In the genomic region with DNA sequence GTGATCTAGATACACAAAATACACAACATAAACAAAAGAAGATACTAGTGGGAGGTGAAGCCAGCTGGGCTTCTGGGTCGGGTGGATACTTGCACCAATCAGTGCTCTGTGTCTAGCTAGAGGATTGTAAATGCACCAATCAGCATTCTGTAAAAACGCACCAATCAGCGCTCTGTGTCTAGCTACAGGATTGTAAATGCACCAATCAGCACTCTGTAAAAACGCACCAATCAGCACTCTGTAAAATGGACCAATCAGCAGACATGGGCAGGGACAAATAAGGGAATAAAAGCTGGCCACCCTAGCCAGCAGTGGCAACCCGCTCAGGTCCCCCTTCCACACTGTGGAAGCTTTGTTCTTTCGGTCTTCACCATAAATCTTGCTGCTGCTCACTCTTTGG, we compare ENCODE assay signal across 3 cellular contexts. TPM values are rescaled to one million over a fixed set of nuclear protein-coding genes. Genes with fewer than 3 reads are reported as not detected.
"Had no signal": no experiment of that assay in that cellular context is flagged by ENCODE, and none has a peak within 500 bp of the region (broad histone marks: within the 10 kb centered on the region; RNA-seq: fewer than 3 reads in every experiment).

No MANE protein-coding gene starts in this region.

RNA-seq across cellular contexts. Expression of gene FAM83C, which starts 53.7 kb away (rescaled TPM):
- total RNA-seq: HT1080, IMR-90 had no signal
- polyA plus RNA-seq: IgD-negative memory B cell had no signal
